Comparison of ENCODE assay signal across 1 cellular context in the genomic region with DNA sequence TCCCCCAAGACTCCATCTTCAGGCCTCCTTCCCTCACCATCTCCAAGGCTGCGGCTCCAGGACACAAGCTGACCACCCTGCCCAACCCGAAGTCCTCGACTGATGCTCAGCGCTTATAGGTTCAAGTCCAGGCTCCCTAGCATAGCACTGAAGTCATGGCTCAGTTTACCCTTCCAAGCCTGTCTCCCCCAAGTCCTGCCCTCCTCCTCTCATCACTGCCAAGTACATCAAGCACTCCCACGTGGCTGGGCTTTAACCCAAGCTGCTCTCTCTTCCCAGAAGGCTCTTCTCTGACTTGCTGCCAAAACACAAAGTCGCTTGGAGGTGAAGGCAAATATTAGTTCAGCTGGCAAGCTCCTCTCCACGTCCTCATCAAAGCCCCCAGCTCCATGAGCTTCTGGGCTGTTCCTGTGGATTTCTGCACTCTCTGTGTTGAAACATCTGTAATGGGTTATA.
TF ChIP-seq lines count a peak whose summit lies in the region.

No MANE protein-coding gene starts in this region.

TF ChIP-seq in IMR-90, 13 proteins besides CTCF, POLR2A, EP300 and RAD21 (continued from another document):
- TF ChIP-seq, protein P1, sequence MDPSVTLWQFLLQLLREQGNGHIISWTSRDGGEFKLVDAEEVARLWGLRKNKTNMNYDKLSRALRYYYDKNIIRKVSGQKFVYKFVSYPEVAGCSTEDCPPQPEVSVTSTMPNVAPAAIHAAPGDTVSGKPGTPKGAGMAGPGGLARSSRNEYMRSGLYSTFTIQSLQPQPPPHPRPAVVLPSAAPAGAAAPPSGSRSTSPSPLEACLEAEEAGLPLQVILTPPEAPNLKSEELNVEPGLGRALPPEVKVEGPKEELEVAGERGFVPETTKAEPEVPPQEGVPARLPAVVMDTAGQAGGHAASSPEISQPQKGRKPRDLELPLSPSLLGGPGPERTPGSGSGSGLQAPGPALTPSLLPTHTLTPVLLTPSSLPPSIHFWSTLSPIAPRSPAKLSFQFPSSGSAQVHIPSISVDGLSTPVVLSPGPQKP (IDR thresholded peaks at IDR 0.05; ENCODE audit: borderline replicate concordance, low read depth, low read length), result no peak
- no peak for TF ChIP-seq RFX5 (IDR thresholded peaks at IDR 0.05; ENCODE audit: low read depth, low read length)
- TF ChIP-seq CEBPB (IDR thresholded peaks at IDR 0.05; ENCODE audit: low read depth, low read length), result no peak
